Comparison of ENCODE assay signal across 15 cellular contexts in genomic region chr14:100049220-100049619, GRCh38. TPM values are rescaled to one million over a fixed set of nuclear protein-coding genes. Genes with fewer than 3 reads are reported as not detected.
A peak's percentile ranks its signal among the peaks of the same experiment; 100 is the strongest.
DNase-seq lines count a peak whose midpoint lies in the region; ATAC-seq and TF ChIP-seq lines count a peak whose summit lies in the region.
"Had no signal": no experiment of that assay in that cellular context is flagged by ENCODE, and none has a peak within 500 bp of the region (broad histone marks: within the 10 kb centered on the region; RNA-seq: fewer than 3 reads in every experiment).

No MANE protein-coding gene starts in this region.

- peak overlapping the region; percentile 60 for H3K4me3 Mint-ChIP-seq in T-helper 1 cell treated with Interleukin-12 subunit alpha and Interleukin-12 subunit beta and Interleukin-4 antibody, amounts not matched to agents 30 μg/mL and 1 μg/mL, for 36 hours

- no peak for DNase-seq in T-helper 1 cell
- no peak for DNase-seq in RWPE2 (ENCODE audit: low spot score)
- peak; percentile 15 for DNase-seq in dermis blood vessel endothelial cell
- DNase-seq in osteoblast (ENCODE audit: insufficient read length, low spot score, missing footprints), result peak; percentile 80
- no peak for DNase-seq in SHP77 treated with DMSO at 0.1 percent for 48 hours (lab: John Stamatoyannopoulos, UW)
- DNase-seq: amniotic stem cell; Caco-2; effector memory CD4-positive, alpha-beta T cell; NCI-H1417 treated with DMSO at 0.1 percent for 48 hours; NCI-H526; trophoblast cell had no signal

- H3K27me3 ChIP-seq in RWPE2 (ENCODE audit: insufficient read depth, poor library complexity, severe bottlenecking) (no peaks in the 10 kb centered on the region), osteoblast (ENCODE audit: insufficient read depth, low read length) (no peaks in the 10 kb centered on the region)

- peaks cover 19% of the 10 kb centered on the region for H3K36me3 Mint-ChIP-seq in T-helper 1 cell treated with Interleukin-12 subunit alpha and Interleukin-12 subunit beta and Interleukin-4 antibody, amounts not matched to agents 30 μg/mL and 1 μg/mL, for 36 hours (ENCODE audit: low read depth)

- H3K9me3 ChIP-seq in RWPE2 (ENCODE audit: severe bottlenecking) (no peaks in the 10 kb centered on the region), osteoblast (ENCODE audit: low read depth, low read length) (no peaks in the 10 kb centered on the region)
- H3K9me3 ChIP-seq: Caco-2 had no signal

- H3K36me3 ChIP-seq in RWPE2 (ENCODE audit: low read depth) (no peaks in the 10 kb centered on the region), osteoblast (ENCODE audit: insufficient read depth, low read length) (no peaks in the 10 kb centered on the region)

- H3K27me3 Mint-ChIP-seq in T-helper 1 cell treated with Interleukin-12 subunit alpha and Interleukin-12 subunit beta and Interleukin-4 antibody, amounts not matched to agents 30 μg/mL and 1 μg/mL, for 36 hours (ENCODE audit: low read depth), result no peaks in the 10 kb centered on the region

- no peak overlapping the region for H2AFZ ChIP-seq in osteoblast (ENCODE audit: low read length)

- TF ChIP-seq CTCF in RWPE2 (IDR thresholded peaks at IDR 0.05; ENCODE audit: poor library complexity, severe bottlenecking), result no peak
- TF ChIP-seq CTCF in osteoblast (IDR thresholded peaks at IDR 0.05; ENCODE audit: extremely low read depth, low read depth, low read length), result no peak

- peak overlapping the region; percentile 83 for H3K27ac Mint-ChIP-seq in T-helper 1 cell treated with Interleukin-12 subunit alpha and Interleukin-12 subunit beta and Interleukin-4 antibody, amounts not matched to agents 30 μg/mL and 1 μg/mL, for 36 hours

- peak overlapping the region; percentile 30 for H3K4me2 ChIP-seq in osteoblast (ENCODE audit: insufficient read depth, low read length)

- no peaks in the 10 kb centered on the region for H3K9me3 Mint-ChIP-seq in T-helper 1 cell treated with Interleukin-12 subunit alpha and Interleukin-12 subunit beta and Interleukin-4 antibody, amounts not matched to agents 30 μg/mL and 1 μg/mL, for 36 hours

- H3K4me1 ChIP-seq in RWPE2 (ENCODE audit: insufficient read depth, poor library complexity, severe bottlenecking) (peaks cover 3% of the 10 kb centered on the region), osteoblast (ENCODE audit: insufficient read depth, low read length) (peaks cover 28% of the 10 kb centered on the region)
- H3K4me1 ChIP-seq: Caco-2 had no signal

- H3K4me3 ChIP-seq in RWPE2 (ENCODE audit: severe bottlenecking) (no peak overlapping the region), osteoblast (ENCODE audit: insufficient read depth, low read length) (no peak overlapping the region)

- no peaks in the 10 kb centered on the region for H4K20me1 ChIP-seq in osteoblast (ENCODE audit: insufficient read depth, low read length)

- H3K4me1 Mint-ChIP-seq in T-helper 1 cell treated with Interleukin-12 subunit alpha and Interleukin-12 subunit beta and Interleukin-4 antibody, amounts not matched to agents 30 μg/mL and 1 μg/mL, for 36 hours (ENCODE audit: low read depth), result peaks cover 29% of the 10 kb centered on the region

- ATAC-seq in RWPE2 (ENCODE audit: low read depth) (peak; percentile 48; the same call in 2 of the 3 replicates), GM18861 (IDR thresholded peaks at IDR 0.05; ENCODE audit: unreplicated experiment) (no peak), HG03025 (IDR thresholded peaks at IDR 0.05; ENCODE audit: low FRiP score, unreplicated experiment) (no peak)

- peak overlapping the region; percentile 1 for H3K27ac ChIP-seq in RWPE2 (ENCODE audit: poor library complexity, severe bottlenecking)
- peak overlapping the region; percentile 65 for H3K27ac ChIP-seq in osteoblast (ENCODE audit: low read depth, low read length)
- H3K27ac ChIP-seq: 22Rv1 had no signal

- peaks cover 10% of the 10 kb centered on the region for H3K79me2 ChIP-seq in osteoblast (ENCODE audit: insufficient read depth, low read length)

RNA-seq across cellular contexts. Expression of gene EVL, which starts 16.0 kb away (rescaled TPM):
- 7.7 and 12.9 TPM in 2 replicates for total RNA-seq in dermis blood vessel endothelial cell
- total RNA-seq in osteoblast, result 16.6 and 17.4 TPM in 2 replicates

Comparison
In these comparisons a context has a peak if more than half of its experiments do, and no peak if none do; other contexts are left out.
1. DNase-seq: peak in dermis blood vessel endothelial cell (single experiment) and osteoblast (single experiment); none in T-helper 1 cell (0 of 5), RWPE2 (single experiment) and SHP77 treated with DMSO at 0.1 percent for 48 hours (single experiment).